18 cellular contexts compared by ENCODE assay signal in the genomic region with DNA sequence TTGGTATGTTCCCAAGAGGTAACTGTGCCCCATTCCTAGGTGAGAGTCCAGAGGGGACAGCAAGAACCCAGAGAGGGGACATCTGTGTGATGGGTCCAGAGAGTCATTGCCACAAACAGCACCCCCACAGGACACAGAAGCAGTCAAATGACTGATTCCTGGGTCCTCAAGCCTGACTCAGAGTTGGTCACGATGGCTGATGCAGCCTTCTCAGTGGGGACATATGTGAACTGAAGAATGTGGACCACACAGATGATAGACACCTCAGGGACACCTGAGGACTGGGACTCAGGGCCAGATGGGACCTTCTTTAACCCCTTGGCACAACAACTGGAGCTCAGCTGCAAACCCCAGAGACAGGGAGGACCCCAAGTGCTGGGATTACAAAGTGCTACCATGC.
DNase-seq lines count a peak whose midpoint lies in the region; ATAC-seq and TF ChIP-seq lines count a peak whose summit lies in the region.
"Had no signal": no experiment of that assay in that cellular context is flagged by ENCODE, and none has a peak within 500 bp of the region (broad histone marks: within the 10 kb centered on the region; RNA-seq: fewer than 3 reads in every experiment).

No MANE protein-coding gene starts in this region.

- no peak overlapping the region for H3K27ac Mint-ChIP-seq in activated T-helper 17 cell treated with anti-CD3 and anti-CD28 coated beads, Interleukin-2, amount 50 U/mL, for 72 hours
- H3K27ac Mint-ChIP-seq in activated naive CD8-positive, alpha-beta T cell treated with anti-CD3 and anti-CD28 coated beads for 36 hours = no peak overlapping the region
- H3K27ac Mint-ChIP-seq: B cell; CD4-positive, CD25-positive, alpha-beta regulatory T cell; CD8-positive, alpha-beta T cell; GM23338; H9 had no signal

- H3K27ac ChIP-seq in osteoblast (ENCODE audit: low read depth, low read length) (no peak overlapping the region), breast epithelium (no peak overlapping the region)
- H3K27ac ChIP-seq: 22Rv1, BLaER1, C4-2B had no signal

- no peaks in the 10 kb centered on the region for H3K4me1 Mint-ChIP-seq in activated T-helper 17 cell treated with anti-CD3 and anti-CD28 coated beads, Interleukin-2, amount 50 U/mL, for 72 hours
- peaks cover 5% of the 10 kb centered on the region for H3K4me1 Mint-ChIP-seq in activated naive CD8-positive, alpha-beta T cell treated with anti-CD3 and anti-CD28 coated beads for 36 hours
- H3K4me1 Mint-ChIP-seq: B cell; CD4-positive, CD25-positive, alpha-beta regulatory T cell had no signal

- H2AFZ ChIP-seq in osteoblast (ENCODE audit: low read length) = no peak overlapping the region
- H2AFZ ChIP-seq: GM23338 had no signal

- H3K4me1 ChIP-seq in osteoblast (ENCODE audit: insufficient read depth, low read length) = no peaks in the 10 kb centered on the region
- H3K4me1 ChIP-seq in breast epithelium = no peaks in the 10 kb centered on the region

- ATAC-seq in activated T-helper 17 cell treated with anti-CD3 and anti-CD28 coated beads, Interleukin-2, amount 50 U/mL, for 72 hours (replicated peaks) = peak; percentile 25
- ATAC-seq in HG03439 (IDR thresholded peaks at IDR 0.05; ENCODE audit: unreplicated experiment) = no peak
- ATAC-seq: CD8-positive, alpha-beta T cell; GM23338; HCT116 had no signal

- no peak overlapping the region for H3K4me2 ChIP-seq in osteoblast (ENCODE audit: insufficient read depth, low read length)
- H3K4me2 ChIP-seq: BLaER1, GM23338 had no signal

- H3K27me3 ChIP-seq in osteoblast (ENCODE audit: insufficient read depth, low read length) (no peaks in the 10 kb centered on the region), breast epithelium (no peaks in the 10 kb centered on the region)
- H3K27me3 ChIP-seq: BLaER1 had no signal

- H3K36me3 Mint-ChIP-seq in activated T-helper 17 cell treated with anti-CD3 and anti-CD28 coated beads, Interleukin-2, amount 50 U/mL, for 72 hours (ENCODE audit: low read depth) = no peaks in the 10 kb centered on the region
- H3K36me3 Mint-ChIP-seq in activated naive CD8-positive, alpha-beta T cell treated with anti-CD3 and anti-CD28 coated beads for 36 hours = peaks cover 3% of the 10 kb centered on the region
- H3K36me3 Mint-ChIP-seq: CD4-positive, CD25-positive, alpha-beta regulatory T cell; CD8-positive, alpha-beta T cell had no signal

- intact Hi-C loops in breast epithelium (cut with DNase I; ENCODE audit: low total_unique reads) = no loop called here

- peak; percentile 22 for DNase-seq in islet precursor cell
- DNase-seq in osteoblast (ENCODE audit: insufficient read length, low spot score, missing footprints) = peak; percentile 49
- DNase-seq in activated naive CD8-positive, alpha-beta T cell treated with anti-CD3 and anti-CD28 coated beads for 36 hours = no peak
- DNase-seq in breast epithelium (ENCODE audit: low spot score in 2 of 2) = no peak
- DNase-seq: Caco-2; CD4-positive, CD25-positive, alpha-beta regulatory T cell; CD8-positive, alpha-beta T cell; DMS153; DND-41; H9 had no signal

- no peak for TF ChIP-seq CTCF in osteoblast (IDR thresholded peaks at IDR 0.05; ENCODE audit: extremely low read depth, low read depth, low read length)
- TF ChIP-seq CTCF in breast epithelium (IDR thresholded peaks at IDR 0.05) = no peak

- no peaks in the 10 kb centered on the region for H3K79me2 ChIP-seq in osteoblast (ENCODE audit: insufficient read depth, low read length)

- H3K36me3 ChIP-seq in osteoblast (ENCODE audit: insufficient read depth, low read length) (no peaks in the 10 kb centered on the region), breast epithelium (no peaks in the 10 kb centered on the region)
- H3K36me3 ChIP-seq: BLaER1 had no signal

- H3K9me3 ChIP-seq in osteoblast (ENCODE audit: low read depth, low read length) (no peaks in the 10 kb centered on the region), breast epithelium (no peaks in the 10 kb centered on the region)
- H3K9me3 ChIP-seq: Caco-2 had no signal

- H3K4me3 ChIP-seq in osteoblast (ENCODE audit: insufficient read depth, low read length) (no peak overlapping the region), breast epithelium (no peak overlapping the region)
- H3K4me3 ChIP-seq: BLaER1, GM23338 had no signal

- no peak overlapping the region for H3K4me3 Mint-ChIP-seq in activated T-helper 17 cell treated with anti-CD3 and anti-CD28 coated beads, Interleukin-2, amount 50 U/mL, for 72 hours
- H3K4me3 Mint-ChIP-seq in activated naive CD8-positive, alpha-beta T cell treated with anti-CD3 and anti-CD28 coated beads for 36 hours = no peak overlapping the region
- H3K4me3 Mint-ChIP-seq: B cell; CD4-positive, CD25-positive, alpha-beta regulatory T cell; CD8-positive, alpha-beta T cell; GM23338; H9 had no signal

- TF ChIP-seq POLR2A in breast epithelium (IDR thresholded peaks at IDR 0.05) = no peak

- no peaks in the 10 kb centered on the region for H3K27me3 Mint-ChIP-seq in activated T-helper 17 cell treated with anti-CD3 and anti-CD28 coated beads, Interleukin-2, amount 50 U/mL, for 72 hours
- H3K27me3 Mint-ChIP-seq in activated naive CD8-positive, alpha-beta T cell treated with anti-CD3 and anti-CD28 coated beads for 36 hours = no peaks in the 10 kb centered on the region

- H3K9me3 Mint-ChIP-seq in activated T-helper 17 cell treated with anti-CD3 and anti-CD28 coated beads, Interleukin-2, amount 50 U/mL, for 72 hours = peaks cover 12% of the 10 kb centered on the region
- H3K9me3 Mint-ChIP-seq in activated naive CD8-positive, alpha-beta T cell treated with anti-CD3 and anti-CD28 coated beads for 36 hours = peaks cover 4% of the 10 kb centered on the region

- H4K20me1 ChIP-seq in osteoblast (ENCODE audit: insufficient read depth, low read length) = no peaks in the 10 kb centered on the region
- H4K20me1 ChIP-seq: BLaER1 had no signal

Comparison
In these comparisons a context has a peak if more than half of its experiments do, and no peak if none do; other contexts are left out.
1. DNase-seq: peak in islet precursor cell (single experiment) and osteoblast (single experiment); none in activated naive CD8-positive, alpha-beta T cell treated with anti-CD3 and anti-CD28 coated beads for 36 hours (single experiment) and breast epithelium (0 of 2).